Comparison of ENCODE assay signal across 25 cellular contexts in the genomic region with DNA sequence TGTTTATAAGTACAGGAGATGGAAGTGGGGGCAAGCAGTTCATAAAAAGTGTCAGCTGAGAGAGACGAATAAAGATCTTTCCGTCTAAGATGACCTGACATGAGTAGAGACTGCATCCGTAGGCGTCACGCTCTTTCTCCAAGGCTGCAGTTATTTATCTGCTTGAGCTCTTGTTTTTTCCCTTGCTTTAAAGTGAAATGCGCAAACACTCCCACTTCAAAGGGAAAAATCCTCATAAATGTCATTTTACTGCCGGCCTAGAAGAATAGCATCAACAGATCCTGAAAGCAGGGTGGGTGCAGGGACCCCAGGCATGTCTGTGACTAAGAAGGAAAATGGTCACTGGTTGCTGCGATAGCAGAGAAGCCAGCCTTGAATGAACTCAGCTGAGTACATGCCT.
"Had no signal": no experiment of that assay in that cellular context is flagged by ENCODE, and none has a peak within 500 bp of the region (broad histone marks: within the 10 kb centered on the region; RNA-seq: fewer than 3 reads in every experiment).

No MANE protein-coding gene starts in this region.

- H3K9me3 Mint-ChIP-seq: dendritic cell treated with granulocyte-macrophage colony-stimulating factor and Interleukin-4, amounts not matched to agents 40 ng/mL and 50 ng/mL, for 4 days had no signal

- H3K27ac ChIP-seq: colonic mucosa, esophagus muscularis mucosa, gastrocnemius medialis, heart right ventricle, left lung, lower lobe of right lung had no signal

- H3K27me3 Mint-ChIP-seq: effector memory CD8-positive, alpha-beta T cell had no signal

- H3K4me1 ChIP-seq: colonic mucosa, esophagus muscularis mucosa, gastrocnemius medialis, left lung, lower lobe of right lung had no signal

- H3K36me3 ChIP-seq: colonic mucosa, esophagus muscularis mucosa, gastrocnemius medialis, heart right ventricle, left lung, lower lobe of right lung had no signal

- H3K4me3 ChIP-seq: colonic mucosa, esophagus muscularis mucosa, gastrocnemius medialis, heart right ventricle, left lung, lower lobe of right lung had no signal

- H3K4me3 Mint-ChIP-seq: dendritic cell treated with granulocyte-macrophage colony-stimulating factor and Interleukin-4, amounts not matched to agents 40 ng/mL and 50 ng/mL, for 4 days; effector memory CD8-positive, alpha-beta T cell; endodermal cell; naive thymus-derived CD4-positive, alpha-beta T cell had no signal

- H3K27ac Mint-ChIP-seq: dendritic cell treated with granulocyte-macrophage colony-stimulating factor and Interleukin-4, amounts not matched to agents 40 ng/mL and 50 ng/mL, for 4 days; effector memory CD8-positive, alpha-beta T cell; endodermal cell; naive thymus-derived CD4-positive, alpha-beta T cell had no signal

- H3K9me3 ChIP-seq: colonic mucosa, gastrocnemius medialis, lower lobe of right lung had no signal

- H3K27me3 ChIP-seq: colonic mucosa, esophagus muscularis mucosa, left lung had no signal

- FAIRE-seq: endothelial cell of umbilical vein, islet of Langerhans, kidney had no signal

- DNase-seq: colonic mucosa; cortex of kidney; effector CD8-positive, alpha-beta T cell; effector memory CD8-positive, alpha-beta T cell; endodermal cell; foreskin fibroblast; foreskin melanocyte; gastrocnemius medialis; glutamatergic neuron; head of caudate nucleus; heart right ventricle; hippocampal formation; kidney; kidney glomerular epithelial cell; left colon; left lung; left ventricle myocardium superior; lower lobe of right lung; mesenchymal stem cell; midbrain; naive thymus-derived CD4-positive, alpha-beta T cell had no signal

- H3K36me3 Mint-ChIP-seq: naive thymus-derived CD4-positive, alpha-beta T cell had no signal

- H3K4me1 Mint-ChIP-seq: naive thymus-derived CD4-positive, alpha-beta T cell had no signal
